ENCODE assay signal across 1 cellular context in the genomic region with DNA sequence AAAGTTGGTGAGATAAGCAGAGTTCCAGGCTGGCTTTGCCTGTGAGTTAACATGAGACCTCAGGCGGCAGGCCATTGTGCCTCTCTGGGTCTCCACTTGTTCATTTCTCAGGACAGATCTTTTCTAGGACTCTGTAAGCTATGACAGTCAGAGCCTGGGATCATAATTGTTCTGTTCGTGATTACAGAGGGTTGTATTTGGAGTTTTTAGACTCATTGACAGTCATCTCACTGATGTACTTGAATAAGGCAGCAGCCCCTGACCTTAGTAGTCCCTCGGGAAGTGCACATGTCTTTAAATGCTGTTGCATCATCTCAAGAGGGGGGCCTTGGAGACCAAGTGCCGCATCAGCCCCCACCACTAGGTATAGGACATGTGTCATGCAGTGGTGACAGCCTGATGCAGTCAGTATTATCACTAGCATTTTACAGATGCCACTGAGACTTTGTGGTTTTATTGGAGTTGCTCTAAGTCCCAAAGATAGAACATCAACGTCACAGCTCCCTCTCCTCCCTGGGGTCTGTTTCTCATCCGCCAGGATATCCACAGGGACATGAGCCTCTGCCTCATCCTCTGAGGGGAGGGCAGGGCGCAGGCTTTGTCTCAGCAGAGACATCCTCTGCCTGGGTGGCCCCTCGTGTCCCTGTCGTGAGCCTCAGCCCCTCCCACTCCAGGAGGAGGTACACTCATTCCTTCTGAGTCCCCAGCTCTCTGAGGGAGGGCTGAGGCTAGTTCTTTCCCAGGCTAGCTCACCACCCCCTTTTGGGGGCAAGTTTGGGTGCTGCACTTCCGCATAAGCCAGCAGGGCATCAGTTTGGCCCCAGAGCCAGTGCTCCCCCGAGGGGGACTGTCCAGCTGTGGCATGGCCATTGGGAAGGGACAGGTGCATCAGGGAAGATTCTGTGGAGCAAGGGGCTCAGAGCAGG.
A peak's percentile ranks its signal among the peaks of the same experiment; 100 is the strongest.
TF ChIP-seq lines count a peak whose summit lies in the region.

No MANE protein-coding gene starts in this region.

TF ChIP-seq in IMR-90, 13 proteins besides CTCF, POLR2A, EP300 and RAD21 (continued from another document):
- TF ChIP-seq MXI1 (IDR thresholded peaks at IDR 0.05; ENCODE audit: borderline replicate concordance, low read depth, low read length) = 0 out of 2 replicates have a peak, but pooled peaks have one; percentile 30
- TF ChIP-seq CHD1 (IDR thresholded peaks at IDR 0.05; ENCODE audit: low read depth, low read length) = no peak
- no peak for TF ChIP-seq MAFK (IDR thresholded peaks at IDR 0.05; ENCODE audit: low read depth, low read length)
- TF ChIP-seq RFX5 (IDR thresholded peaks at IDR 0.05; ENCODE audit: low read depth, low read length) = no peak
- TF ChIP-seq SMC3 (IDR thresholded peaks at IDR 0.05; ENCODE audit: low read depth, low read length) = no peak
- TF ChIP-seq, protein P1, sequence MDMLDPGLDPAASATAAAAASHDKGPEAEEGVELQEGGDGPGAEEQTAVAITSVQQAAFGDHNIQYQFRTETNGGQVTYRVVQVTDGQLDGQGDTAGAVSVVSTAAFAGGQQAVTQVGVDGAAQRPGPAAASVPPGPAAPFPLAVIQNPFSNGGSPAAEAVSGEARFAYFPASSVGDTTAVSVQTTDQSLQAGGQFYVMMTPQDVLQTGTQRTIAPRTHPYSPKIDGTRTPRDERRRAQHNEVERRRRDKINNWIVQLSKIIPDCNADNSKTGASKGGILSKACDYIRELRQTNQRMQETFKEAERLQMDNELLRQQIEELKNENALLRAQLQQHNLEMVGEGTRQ (IDR thresholded peaks at IDR 0.05; ENCODE audit: low read depth, low read length) = no peak
- TF ChIP-seq BHLHE40 (IDR thresholded peaks at IDR 0.05; ENCODE audit: low read depth, low read length) = 0 out of 2 replicates have a peak, but pooled peaks have one; percentile 4
- no peak for TF ChIP-seq RCOR1 (IDR thresholded peaks at IDR 0.05; ENCODE audit: insufficient replicate concordance, low read length)
